ENCODE assay signal across 18 cellular contexts in the genomic region with DNA sequence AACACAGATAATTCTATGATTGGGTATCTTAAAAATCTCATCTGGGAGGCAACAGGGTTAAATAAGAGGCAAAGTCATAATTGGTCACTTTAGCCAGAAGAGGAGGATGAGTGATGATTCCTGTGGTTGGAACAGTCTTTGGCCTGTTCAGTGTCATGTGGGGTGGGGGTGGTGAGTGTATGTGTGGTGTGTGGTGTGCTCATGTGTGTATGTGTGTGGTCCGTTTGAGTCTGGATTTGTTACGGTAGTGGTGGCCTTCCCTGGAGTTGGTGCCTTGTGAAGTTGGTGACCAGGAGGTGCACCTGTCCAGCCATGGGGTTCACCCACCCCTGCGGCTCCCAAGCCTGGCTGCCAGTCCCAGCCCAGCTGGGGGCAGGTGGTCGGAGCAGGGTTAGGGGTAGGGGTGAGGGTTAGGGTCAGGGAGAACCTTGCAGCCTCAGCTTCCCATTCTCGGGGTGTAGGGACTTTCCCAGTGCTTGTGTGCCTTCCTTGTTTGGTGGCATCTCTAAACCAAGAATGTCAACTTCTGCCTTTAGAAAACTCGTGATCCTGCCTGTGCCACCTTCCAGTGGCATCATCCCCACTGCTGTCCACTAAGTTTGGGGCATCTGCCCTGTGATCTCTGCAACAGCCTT.
DNase-seq lines count a peak whose midpoint lies in the region; ATAC-seq, FAIRE-seq and TF ChIP-seq lines count a peak whose summit lies in the region.
"Had no signal": no experiment of that assay in that cellular context is flagged by ENCODE, and none has a peak within 500 bp of the region (broad histone marks: within the 10 kb centered on the region; RNA-seq: fewer than 3 reads in every experiment).

No MANE protein-coding gene starts in this region.

- H3K4me1 ChIP-seq in IMR-90 (ENCODE audit: control insufficient read depth, insufficient read depth, low read length) (no peaks in the 10 kb centered on the region), H1 (replicated peaks in 1 of 4; ENCODE audit: control insufficient read depth in 3 of 4, insufficient read depth in 4 of 4, low read length in 3 of 4) (peaks cover 0 to 3% (median 1%) of the 10 kb centered on the region in 4 experiments; a peak in 2 of 7 replicates)
- H3K4me1 ChIP-seq: psoas muscle, suprapubic skin had no signal

- H3K18ac ChIP-seq in IMR-90 (ENCODE audit: low read depth, low read length) = no peak overlapping the region
- no peak overlapping the region; the same call in 1 of the 2 replicates for H3K18ac ChIP-seq in H1 (ENCODE audit: extremely low read depth, low read length)

- H4K91ac ChIP-seq in IMR-90 (ENCODE audit: insufficient read depth, low read depth, low read length) = no peak overlapping the region
- no peak overlapping the region for H4K91ac ChIP-seq in H1 (replicated peaks; ENCODE audit: insufficient read length, low read length)

- H2AK9ac ChIP-seq in IMR-90 (replicated peaks; ENCODE audit: low read depth, low read length, poor library complexity) = no peak overlapping the region

- no peak overlapping the region for H4K5ac ChIP-seq in IMR-90 (ENCODE audit: low read depth, low read length)
- H4K5ac ChIP-seq in H1 (ENCODE audit: insufficient read length, low read depth, low read length) = no peak overlapping the region

- intact Hi-C loops in CD14-positive monocyte (cut with micrococcal nuclease) = loop anchor here in 1 of 2 donors (1.0 to 5.0 kb wide), 4 partner anchors 7 to 98 kb away; a partner anchor contains a TSS
- intact Hi-C loops in IMR-90 (cut with micrococcal nuclease) = no loop called here

- H3K56ac ChIP-seq in IMR-90 (ENCODE audit: extremely low read depth, insufficient read depth, low read length) = no peak overlapping the region
- H3K56ac ChIP-seq in H1 (replicated peaks; ENCODE audit: insufficient read length, low read depth, low read length) = no peak overlapping the region

- H2AK5ac ChIP-seq in IMR-90 (ENCODE audit: low read depth, low read length) (no peak overlapping the region), H1 (ENCODE audit: low read depth, low read length) (0 out of 2 replicates have a peak overlapping the region, but pooled peaks have one; percentile 6)

- H4K8ac ChIP-seq in IMR-90 (ENCODE audit: low read depth in 2 of 2, low read length in 2 of 2) = peak overlapping the region in 1 of 2 experiments; percentile 60; a peak in 1 of 4 replicates
- H4K8ac ChIP-seq in H1 (ENCODE audit: extremely low read depth, insufficient read depth, low read length) = no peak overlapping the region

- H2BK5ac ChIP-seq in IMR-90 (ENCODE audit: low read depth, low read length, poor library complexity, severe bottlenecking) (peak overlapping the region; percentile 22), H1 (ENCODE audit: low read depth, low read length) (no peak overlapping the region)

- H3K36me3 ChIP-seq in IMR-90 (ENCODE audit: control insufficient read depth, insufficient read depth, low read length) (peaks cover 85% of the 10 kb centered on the region), H1 (ENCODE audit: control insufficient read depth in 2 of 4, insufficient read depth in 4 of 4, low read length in 3 of 4) (peaks cover 3 to 9% (median 4%) of the 10 kb centered on the region in 4 experiments; a peak in 6 of 8 replicates)

- no TSS peak for BruUV-seq in IMR-90 (replicated peaks; lab: Mats Ljungman, UMichigan)

- H3K36me3 Mint-ChIP-seq in CD14-positive monocyte = no peaks in the 10 kb centered on the region
- no peaks in the 10 kb centered on the region for H3K36me3 Mint-ChIP-seq in activated T-cell treated with anti-CD3 and anti-CD28 coated beads, Interleukin-2, amount 50 U/mL, for 72 hours (ENCODE audit: insufficient read depth in 2 of 2)
- H3K36me3 Mint-ChIP-seq: activated naive CD4-positive, alpha-beta T cell treated with anti-CD3 and anti-CD28 coated beads, Interleukin-2, amount 50 U/mL, for 24 hours had no signal

- H2AFZ ChIP-seq in IMR-90 (replicated peaks; ENCODE audit: low read length, poor library complexity) (no peak overlapping the region), H1 (ENCODE audit: low read length) (no peak overlapping the region)

- no peak for TF ChIP-seq RAD21 in IMR-90 (IDR thresholded peaks at IDR 0.05; ENCODE audit: low read length)
- TF ChIP-seq RAD21 in H1 (IDR thresholded peaks at IDR 0.05 in 1 of 2, conservative IDR thresholded peaks at IDR 0.05 in 1 of 2; ENCODE audit: low read depth in 2 of 2, low read length in 2 of 2) = no peak

- H3K4ac ChIP-seq in IMR-90 (ENCODE audit: low read depth, low read length) (no peak overlapping the region), H1 (replicated peaks; ENCODE audit: insufficient read length, low read depth, low read length) (no peak overlapping the region)

- TF ChIP-seq POLR2A in IMR-90 (IDR thresholded peaks at IDR 0.05; ENCODE audit: low read depth, low read length) (no peak), H1 (IDR thresholded peaks at IDR 0.05; ENCODE audit: control extremely low read depth in 1 of 2, low read depth in 2 of 2, low read length in 2 of 2) (no peak), GM12892 (IDR thresholded peaks at IDR 0.05; ENCODE audit: low read depth, low read length) (no peak)

- H3K4me2 ChIP-seq in IMR-90 (ENCODE audit: low read depth, low read length) = no peak overlapping the region
- H3K4me2 ChIP-seq in H1 (ENCODE audit: insufficient read depth in 1 of 2, low read depth in 2 of 2, low read length in 2 of 2) = no peak overlapping the region

- H3K9ac ChIP-seq in IMR-90 (ENCODE audit: low read depth, low read length) (no peak overlapping the region), H1 (replicated peaks in 1 of 4; ENCODE audit: extremely low read depth in 1 of 4, low read depth in 3 of 4, low read length in 3 of 4) (no peak overlapping the region)

- peaks cover 10% of the 10 kb centered on the region; the same call in 1 of the 2 replicates for H3K9me1 ChIP-seq in IMR-90 (ENCODE audit: insufficient read depth, low read length)

- H3K9me3 Mint-ChIP-seq in CD14-positive monocyte = peaks cover 0 to 2% (median 0%) of the 10 kb centered on the region in 7 donors
- H3K9me3 Mint-ChIP-seq in activated T-cell treated with anti-CD3 and anti-CD28 coated beads, Interleukin-2, amount 50 U/mL, for 72 hours = no peaks in the 10 kb centered on the region
- H3K9me3 Mint-ChIP-seq: activated naive CD4-positive, alpha-beta T cell treated with anti-CD3 and anti-CD28 coated beads, Interleukin-2, amount 50 U/mL, for 24 hours; nephron progenitor cell; T-helper 2 cell treated with Interferon-gamma antibody and Interleukin-4, amounts not matched to agents 5 μg/mL and 100 μg/mL, for 36 hours had no signal

- dilution Hi-C loops in IMR-90 (cut with HindIII; ENCODE audit: low sequenced_read_pairs, unreplicated experiment) = no loop called here

- peaks cover 5 to 11% (median 6%) of the 10 kb centered on the region in 3 donors for H3K27me3 Mint-ChIP-seq in CD14-positive monocyte (ENCODE audit: low read depth in 3 of 3)
- peaks cover 30% of the 10 kb centered on the region for H3K27me3 Mint-ChIP-seq in activated T-cell treated with anti-CD3 and anti-CD28 coated beads, Interleukin-2, amount 50 U/mL, for 72 hours (ENCODE audit: low read depth)
- H3K27me3 Mint-ChIP-seq: activated naive CD4-positive, alpha-beta T cell treated with anti-CD3 and anti-CD28 coated beads, Interleukin-2, amount 50 U/mL, for 24 hours had no signal

- FAIRE-seq in H1 (lab: Jason Lieb, UNC) (no peak), GM12892 (lab: Jason Lieb, UNC) (no peak)

- H3K27ac Mint-ChIP-seq in CD14-positive monocyte = peak overlapping the region; percentile 23 to 83 (median 43)
- no peak overlapping the region for H3K27ac Mint-ChIP-seq in activated T-cell treated with anti-CD3 and anti-CD28 coated beads, Interleukin-2, amount 50 U/mL, for 72 hours
- H3K27ac Mint-ChIP-seq: activated naive CD4-positive, alpha-beta T cell treated with anti-CD3 and anti-CD28 coated beads, Interleukin-2, amount 50 U/mL, for 24 hours; T-helper 2 cell treated with Interferon-gamma antibody and Interleukin-4, amounts not matched to agents 5 μg/mL and 100 μg/mL, for 36 hours had no signal

- H2BK15ac ChIP-seq in IMR-90 (ENCODE audit: low read depth, low read length) = no peak overlapping the region
- H2BK15ac ChIP-seq in H1 (ENCODE audit: low read length) = peak overlapping the region; percentile 81; the same call in 1 of the 2 replicates

- H3K27me3 ChIP-seq in IMR-90 (ENCODE audit: control insufficient read depth, insufficient read depth, low read length) (no peaks in the 10 kb centered on the region), H1 (replicated peaks in 1 of 4; ENCODE audit: control insufficient read depth in 3 of 4, extremely low read depth in 1 of 4, insufficient read depth in 3 of 4, low read length in 3 of 4) (no peaks in the 10 kb centered on the region)
- H3K27me3 ChIP-seq: suprapubic skin had no signal

- H2BK120ac ChIP-seq in IMR-90 (ENCODE audit: low read depth, low read length) (no peak overlapping the region), H1 (replicated peaks; ENCODE audit: low read depth, low read length) (no peak overlapping the region)

- CTCF ChIA-PET in IMR-90 (lab: Yijun Ruan, JAX) (no interaction called here), H1 (lab: Charles Lee; ENCODE audit: partially characterized antibody) (interaction anchor here (0.9 to 1.3 kb wide), 3 partner anchors 8 to 130 kb away, joined by 3 to 6 read pairs (median 3); no protein-coding TSS in a partner anchor)

- peak overlapping the region in 1 of 2 donors; percentile 73 for H3K4me3 Mint-ChIP-seq in CD14-positive monocyte
- H3K4me3 Mint-ChIP-seq in activated T-cell treated with anti-CD3 and anti-CD28 coated beads, Interleukin-2, amount 50 U/mL, for 72 hours = no peak overlapping the region
- H3K4me3 Mint-ChIP-seq: activated naive CD4-positive, alpha-beta T cell treated with anti-CD3 and anti-CD28 coated beads, Interleukin-2, amount 50 U/mL, for 24 hours; nephron progenitor cell; T-helper 2 cell treated with Interferon-gamma antibody and Interleukin-4, amounts not matched to agents 5 μg/mL and 100 μg/mL, for 36 hours had no signal

- H3K9me3 ChIP-seq in IMR-90 (ENCODE audit: control insufficient read depth, insufficient read depth, low read length) (no peaks in the 10 kb centered on the region), H1 (ENCODE audit: insufficient read depth in 2 of 2, low read depth in 1 of 2, low read length in 1 of 2) (no peaks in the 10 kb centered on the region)
- H3K9me3 ChIP-seq: psoas muscle, suprapubic skin had no signal

- H3K4me3 ChIP-seq in IMR-90 (ENCODE audit: insufficient read depth, low read depth, low read length) (no peak overlapping the region), H1 (ENCODE audit: extremely low read depth in 1 of 4, insufficient read depth in 2 of 4, low read depth in 3 of 4, low read length in 4 of 4) (no peak overlapping the region)
- H3K4me3 ChIP-seq: psoas muscle, suprapubic skin had no signal

- H4K20me1 ChIP-seq in IMR-90 (ENCODE audit: insufficient read depth, low read length) (no peaks in the 10 kb centered on the region; the same call in 1 of the 2 replicates), H1 (replicated peaks in 1 of 2; ENCODE audit: control insufficient read depth in 1 of 2, insufficient read depth in 2 of 2, low read length in 2 of 2) (no peaks in the 10 kb centered on the region)

- no peak overlapping the region for H2BK20ac ChIP-seq in IMR-90 (ENCODE audit: low read depth, low read length)
- H2BK20ac ChIP-seq in H1 (ENCODE audit: low read length) = no peak overlapping the region

- no peaks in the 10 kb centered on the region; the same call in 1 of the 2 replicates for H3K23me2 ChIP-seq in H1 (ENCODE audit: low read depth, low read length)

- H3K27ac ChIP-seq in IMR-90 (ENCODE audit: insufficient read depth, low read length) = no peak overlapping the region
- no peak overlapping the region for H3K27ac ChIP-seq in H1 (ENCODE audit: low read depth, low read length)
- H3K27ac ChIP-seq: psoas muscle, suprapubic skin had no signal

- in situ Hi-C loops in IMR-90 (cut with MboI; ENCODE audit: low sequenced_read_pairs) = no loop called here

- WGBS in IMR-90 (ENCODE audit: extremely low coverage in 2 of 2, insufficient read length in 1 of 2), 2 experiments = 100% methylated on average over 3 of the region's 6 CpGs; no CpG with 5 or more reads in 1 of the 2 experiments
- 92% methylated on average over 6 of the region's 6 CpGs; no CpG with 5 or more reads in 1 of the 2 experiments for WGBS in H1 (ENCODE audit: extremely low coverage in 1 of 2, insufficient coverage in 1 of 2, insufficient read length in 1 of 2, insufficient replicate concordance in 2 of 2, low coverage in 1 of 2, low lambda C conversion rate in 2 of 2, missing lambda C conversion rate in 1 of 2), 2 experiments

- H3K14ac ChIP-seq in IMR-90 (replicated peaks; ENCODE audit: low read depth, low read length) (no peak overlapping the region), H1 (ENCODE audit: insufficient read length) (no peak overlapping the region)

- no peak overlapping the region for H2BK12ac ChIP-seq in H1 (ENCODE audit: low read depth, low read length)

- peaks cover 30% of the 10 kb centered on the region for H3K4me1 Mint-ChIP-seq in CD14-positive monocyte
- no peaks in the 10 kb centered on the region for H3K4me1 Mint-ChIP-seq in activated T-cell treated with anti-CD3 and anti-CD28 coated beads, Interleukin-2, amount 50 U/mL, for 72 hours (ENCODE audit: low read depth)
- H3K4me1 Mint-ChIP-seq: activated naive CD4-positive, alpha-beta T cell treated with anti-CD3 and anti-CD28 coated beads, Interleukin-2, amount 50 U/mL, for 24 hours; nephron progenitor cell had no signal

- DNase-seq in CD14-positive monocyte (ENCODE audit: low spot score) (peak; percentile 84), IMR-90 (peak; percentile 19), H1 (ENCODE audit: low read depth in 1 of 2, low spot score in 2 of 2) (no peak), pons (ENCODE audit: low spot score) (peak; percentile 66), GM12892 (ENCODE audit: insufficient read length) (no peak), SIG-M5 treated with dmso at 0.1 percent for 504 hours (lab: John Stamatoyannopoulos, UW; ENCODE audit: unreplicated experiment) (no peak), NOMO-1 treated with DMSO at 0.1 percent for 48 hours (lab: John Stamatoyannopoulos, UW; ENCODE audit: unreplicated experiment) (no peak)
- no peak for DNase-seq in activated T-cell treated with anti-CD3 and anti-CD28 coated beads, Interleukin-2, amount 50 U/mL, for 72 hours
- DNase-seq: Calu3, NCI-H2029 treated with DMSO at 0.1 percent for 48 hours, NCI-H524, nephron progenitor cell, SHP77 treated with DMSO at 0.1 percent for 48 hours had no signal

- TF ChIP-seq EP300 in H1 (IDR thresholded peaks at IDR 0.05; ENCODE audit: borderline replicate concordance in 1 of 2, low read depth in 2 of 2, low read length in 2 of 2) = no peak

- H3K79me1 ChIP-seq in IMR-90 (ENCODE audit: low read depth in 1 of 2, low read length in 2 of 2) = peaks cover 13 to 26% of the 10 kb centered on the region in 2 experiments
- no peaks in the 10 kb centered on the region for H3K79me1 ChIP-seq in H1 (ENCODE audit: low read depth, low read length)

- no peak overlapping the region for H3K23ac ChIP-seq in IMR-90 (ENCODE audit: low read depth, low read length)
- no peak overlapping the region for H3K23ac ChIP-seq in H1 (ENCODE audit: insufficient read length)

- H3K79me2 ChIP-seq in H1 (ENCODE audit: control insufficient read depth in 1 of 2, insufficient read depth in 2 of 2, low read length in 2 of 2) = no peaks in the 10 kb centered on the region

- ATAC-seq in IMR-90 (ENCODE audit: low read depth) = no peak
- ATAC-seq in activated T-cell treated with anti-CD3 and anti-CD28 coated beads, Interleukin-2, amount 50 U/mL, for 72 hours (replicated peaks in 1 of 2) = no peak
- ATAC-seq: HCT116, psoas muscle had no signal

- TF ChIP-seq CTCF in CD14-positive monocyte (IDR thresholded peaks at IDR 0.05) = no peak
- TF ChIP-seq CTCF in IMR-90 (conservative IDR thresholded peaks at IDR 0.05; ENCODE audit: low read depth, low read length) = no peak
- TF ChIP-seq CTCF in H1 (IDR thresholded peaks at IDR 0.05; ENCODE audit: control extremely low read depth in 1 of 3, insufficient read depth in 1 of 3, low read depth in 1 of 3, low read length in 3 of 3) = no peak

- POLR2A ChIA-PET in IMR-90 (lab: Charles Lee; ENCODE audit: unreplicated experiment) = no interaction called here
- POLR2A ChIA-PET in H1 (lab: Charles Lee; ENCODE audit: partially characterized antibody) = no interaction called here

Comparison
In these comparisons a context has a peak if more than half of its experiments do, and no peak if none do; other contexts are left out.
1. DNase-seq: peak in CD14-positive monocyte (single experiment), IMR-90 (single experiment) and pons (single experiment); none in H1 (0 of 2), GM12892 (single experiment), activated T-cell treated with anti-CD3 and anti-CD28 coated beads, Interleukin-2, amount 50 U/mL, for 72 hours (0 of 2), SIG-M5 treated with dmso at 0.1 percent for 504 hours (single experiment) and NOMO-1 treated with DMSO at 0.1 percent for 48 hours (single experiment).